Comparison of ENCODE assay signal across 14 cellular contexts in the genomic region with DNA sequence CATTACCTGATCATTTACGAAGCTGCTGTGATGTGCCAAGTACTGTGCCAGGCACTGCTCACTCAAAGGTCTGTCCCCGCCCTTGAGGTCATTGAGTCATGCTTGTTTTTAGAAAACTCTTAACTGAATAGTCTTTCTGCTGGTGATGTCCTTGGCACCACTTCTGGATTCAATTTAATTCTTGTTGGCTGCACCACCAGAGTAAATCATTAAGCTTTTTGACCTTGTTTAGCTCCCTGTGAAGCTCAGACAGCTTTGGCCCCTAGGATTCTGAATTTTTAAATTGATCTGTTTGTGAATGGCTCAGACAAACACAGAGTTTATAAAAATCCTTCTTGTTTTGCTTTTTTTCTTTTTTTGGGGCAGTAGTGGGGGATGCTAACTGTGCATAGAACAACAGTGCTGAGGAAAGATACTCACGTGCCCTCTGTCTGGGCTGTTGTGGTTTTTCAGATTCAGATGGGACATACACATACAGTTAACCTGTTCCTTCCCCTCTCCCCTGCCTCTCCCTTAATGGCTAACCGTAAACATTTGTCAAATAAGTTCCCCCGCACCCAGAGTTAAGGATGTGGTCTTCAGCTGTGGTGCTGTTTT.
DNase-seq lines count a peak whose midpoint lies in the region; ATAC-seq, FAIRE-seq and TF ChIP-seq lines count a peak whose summit lies in the region.
"Had no signal": no experiment of that assay in that cellular context is flagged by ENCODE, and none has a peak within 500 bp of the region (broad histone marks: within the 10 kb centered on the region; RNA-seq: fewer than 3 reads in every experiment).

No MANE protein-coding gene starts in this region.

- H3K4me1 ChIP-seq in liver (ENCODE audit: control insufficient read depth in 4 of 4, insufficient read depth in 4 of 4, low read length in 3 of 4), result peaks cover 13 to 30% (median 28%) of the 10 kb centered on the region in 4 donors

- H3K27me3 ChIP-seq in liver (ENCODE audit: control insufficient read depth in 4 of 4, insufficient read depth in 4 of 4, low read length in 3 of 4), result no peaks in the 10 kb centered on the region

- 27% methylated on average over 5 of the region's 5 CpGs for WGBS in liver

- peak; percentile 35 for DNase-seq in RCC 7860 (ENCODE audit: low spot score)
- DNase-seq in fibroblast of mammary gland (ENCODE audit: low read depth), result peak; percentile 62
- DNase-seq in stimulated activated naive CD8-positive, alpha-beta T cell treated with anti-CD3 and anti-CD28 coated beads, Interleukin-15, amount 100 ng/mL, for 72 hours, result peak in 1 of 2 donors; percentile 2
- no peak for DNase-seq in posterior vena cava (ENCODE audit: low spot score)
- DNase-seq: activated CD4-positive, alpha-beta T cell treated with anti-CD3 and anti-CD28 coated beads for 4 hours; activated gamma-delta T cell treated with Interleukin-2 at 50 U/mL for 16 hours; mesendoderm; NCI-H2171 treated with DMSO at 0.1 percent for 48 hours; PC-3; retina; T-helper 1 cell had no signal

- peak; percentile 90 for FAIRE-seq in RCC 7860 (lab: Jason Lieb, UNC)

- peak; percentile 47 for ATAC-seq in stimulated activated naive CD8-positive, alpha-beta T cell treated with anti-CD3 and anti-CD28 coated beads, Interleukin-15, amount 100 ng/mL, for 72 hours
- ATAC-seq in HG03280 (IDR thresholded peaks at IDR 0.05; ENCODE audit: unreplicated experiment) (no peak), HG03354 (IDR thresholded peaks at IDR 0.05; ENCODE audit: poor library complexity, severe bottlenecking, unreplicated experiment) (no peak)
- ATAC-seq: PC-3 had no signal

- H3K27me3 Mint-ChIP-seq in stimulated activated naive CD8-positive, alpha-beta T cell treated with anti-CD3 and anti-CD28 coated beads, Interleukin-15, amount 100 ng/mL, for 72 hours, result no peaks in the 10 kb centered on the region

- H3K9me3 Mint-ChIP-seq in stimulated activated naive CD8-positive, alpha-beta T cell treated with anti-CD3 and anti-CD28 coated beads, Interleukin-15, amount 100 ng/mL, for 72 hours, result peaks cover 0 to 2% of the 10 kb centered on the region in 2 donors

- peak; percentile 51 to 55 for TF ChIP-seq RAD21 in liver (IDR thresholded peaks at IDR 0.05)

- peaks cover 34% of the 10 kb centered on the region for H3K4me1 Mint-ChIP-seq in stimulated activated naive CD8-positive, alpha-beta T cell treated with anti-CD3 and anti-CD28 coated beads, Interleukin-15, amount 100 ng/mL, for 72 hours

- H3K9ac ChIP-seq in liver (ENCODE audit: low read depth in 1 of 2, low read length in 2 of 2), result no peak overlapping the region

- no peaks in the 10 kb centered on the region for H3K9me3 ChIP-seq in liver (ENCODE audit: control insufficient read depth in 4 of 4, low read length in 3 of 4)

- peaks cover 0 to 12% (median 2%) of the 10 kb centered on the region in 4 donors for H3K36me3 ChIP-seq in liver (ENCODE audit: control insufficient read depth in 4 of 4, insufficient read depth in 3 of 4, low read depth in 1 of 4, low read length in 3 of 4)

- peak overlapping the region in 1 of 2 donors; percentile 63 for H3K27ac Mint-ChIP-seq in stimulated activated naive CD8-positive, alpha-beta T cell treated with anti-CD3 and anti-CD28 coated beads, Interleukin-15, amount 100 ng/mL, for 72 hours

- no peak overlapping the region for H3K4me3 Mint-ChIP-seq in stimulated activated naive CD8-positive, alpha-beta T cell treated with anti-CD3 and anti-CD28 coated beads, Interleukin-15, amount 100 ng/mL, for 72 hours

- H3K27ac ChIP-seq in liver (ENCODE audit: low read depth in 1 of 2, low read length in 2 of 2), result peak overlapping the region; percentile 63 to 81

- no peak overlapping the region for H3K4me3 ChIP-seq in fibroblast of mammary gland (ENCODE audit: control insufficient read depth, low read depth, low read length)
- no peak overlapping the region for H3K4me3 ChIP-seq in liver (ENCODE audit: low read depth in 1 of 3, low read length in 3 of 3)

- TF ChIP-seq CTCF in fibroblast of mammary gland (conservative IDR thresholded peaks at IDR 0.05; ENCODE audit: control insufficient read depth, insufficient read depth, low read depth, low read length) (no peak), liver (IDR thresholded peaks at IDR 0.05; ENCODE audit: low read depth, low read length, missing input control) (no peak)

- intact Hi-C loops in posterior vena cava (cut with DNase I), result loop anchor here in 1 of 2 donors (10.0 kb wide), 1 partner anchor 758 kb away; no protein-coding TSS in a partner anchor

TF ChIP-seq in liver, 16 proteins besides CTCF, POLR2A, EP300 and RAD21:
- TF ChIP-seq, protein P1, sequence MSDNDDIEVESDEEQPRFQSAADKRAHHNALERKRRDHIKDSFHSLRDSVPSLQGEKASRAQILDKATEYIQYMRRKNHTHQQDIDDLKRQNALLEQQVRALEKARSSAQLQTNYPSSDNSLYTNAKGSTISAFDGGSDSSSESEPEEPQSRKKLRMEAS (IDR thresholded peaks at IDR 0.05), result peak; percentile 79
- peak; percentile 89 for TF ChIP-seq SP1 (IDR thresholded peaks at IDR 0.05)
- TF ChIP-seq NR2F2 (IDR thresholded peaks at IDR 0.05), result peak; percentile 40
- TF ChIP-seq JUND (IDR thresholded peaks at IDR 0.05), result peak; percentile 73 to 94
- TF ChIP-seq, protein P2, sequence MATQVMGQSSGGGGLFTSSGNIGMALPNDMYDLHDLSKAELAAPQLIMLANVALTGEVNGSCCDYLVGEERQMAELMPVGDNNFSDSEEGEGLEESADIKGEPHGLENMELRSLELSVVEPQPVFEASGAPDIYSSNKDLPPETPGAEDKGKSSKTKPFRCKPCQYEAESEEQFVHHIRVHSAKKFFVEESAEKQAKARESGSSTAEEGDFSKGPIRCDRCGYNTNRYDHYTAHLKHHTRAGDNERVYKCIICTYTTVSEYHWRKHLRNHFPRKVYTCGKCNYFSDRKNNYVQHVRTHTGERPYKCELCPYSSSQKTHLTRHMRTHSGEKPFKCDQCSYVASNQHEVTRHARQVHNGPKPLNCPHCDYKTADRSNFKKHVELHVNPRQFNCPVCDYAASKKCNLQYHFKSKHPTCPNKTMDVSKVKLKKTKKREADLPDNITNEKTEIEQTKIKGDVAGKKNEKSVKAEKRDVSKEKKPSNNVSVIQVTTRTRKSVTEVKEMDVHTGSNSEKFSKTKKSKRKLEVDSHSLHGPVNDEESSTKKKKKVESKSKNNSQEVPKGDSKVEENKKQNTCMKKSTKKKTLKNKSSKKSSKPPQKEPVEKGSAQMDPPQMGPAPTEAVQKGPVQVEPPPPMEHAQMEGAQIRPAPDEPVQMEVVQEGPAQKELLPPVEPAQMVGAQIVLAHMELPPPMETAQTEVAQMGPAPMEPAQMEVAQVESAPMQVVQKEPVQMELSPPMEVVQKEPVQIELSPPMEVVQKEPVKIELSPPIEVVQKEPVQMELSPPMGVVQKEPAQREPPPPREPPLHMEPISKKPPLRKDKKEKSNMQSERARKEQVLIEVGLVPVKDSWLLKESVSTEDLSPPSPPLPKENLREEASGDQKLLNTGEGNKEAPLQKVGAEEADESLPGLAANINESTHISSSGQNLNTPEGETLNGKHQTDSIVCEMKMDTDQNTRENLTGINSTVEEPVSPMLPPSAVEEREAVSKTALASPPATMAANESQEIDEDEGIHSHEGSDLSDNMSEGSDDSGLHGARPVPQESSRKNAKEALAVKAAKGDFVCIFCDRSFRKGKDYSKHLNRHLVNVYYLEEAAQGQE (IDR thresholded peaks at IDR 0.05), result peak; percentile 67
- peak; percentile 62 for TF ChIP-seq FOXA1 (IDR thresholded peaks at IDR 0.05)
- peak in 1 of 2 donors; percentile 51 for TF ChIP-seq EGR1 (IDR thresholded peaks at IDR 0.05; ENCODE audit: low read depth in 2 of 2)
- peak; percentile 78 to 87 for TF ChIP-seq HNF4A (conservative IDR thresholded peaks at IDR 0.05)
- peak; percentile 65 for TF ChIP-seq FOXA2 (IDR thresholded peaks at IDR 0.05)
- TF ChIP-seq, protein P3, sequence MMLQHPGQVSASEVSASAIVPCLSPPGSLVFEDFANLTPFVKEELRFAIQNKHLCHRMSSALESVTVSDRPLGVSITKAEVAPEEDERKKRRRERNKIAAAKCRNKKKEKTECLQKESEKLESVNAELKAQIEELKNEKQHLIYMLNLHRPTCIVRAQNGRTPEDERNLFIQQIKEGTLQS (IDR thresholded peaks at IDR 0.05), result peak; percentile 79
- TF ChIP-seq YY1 (IDR thresholded peaks at IDR 0.05), result peak; percentile 69
- TF ChIP-seq GABPA (IDR thresholded peaks at IDR 0.05 in 1 of 2, conservative IDR thresholded peaks at IDR 0.05 in 1 of 2), result peak in 1 of 2 donors; percentile 53
- peak; percentile 92 to 95 for TF ChIP-seq RXRA (IDR thresholded peaks at IDR 0.05)
- TF ChIP-seq HNF4G (IDR thresholded peaks at IDR 0.05), result peak; percentile 50
- TF ChIP-seq, protein P4, sequence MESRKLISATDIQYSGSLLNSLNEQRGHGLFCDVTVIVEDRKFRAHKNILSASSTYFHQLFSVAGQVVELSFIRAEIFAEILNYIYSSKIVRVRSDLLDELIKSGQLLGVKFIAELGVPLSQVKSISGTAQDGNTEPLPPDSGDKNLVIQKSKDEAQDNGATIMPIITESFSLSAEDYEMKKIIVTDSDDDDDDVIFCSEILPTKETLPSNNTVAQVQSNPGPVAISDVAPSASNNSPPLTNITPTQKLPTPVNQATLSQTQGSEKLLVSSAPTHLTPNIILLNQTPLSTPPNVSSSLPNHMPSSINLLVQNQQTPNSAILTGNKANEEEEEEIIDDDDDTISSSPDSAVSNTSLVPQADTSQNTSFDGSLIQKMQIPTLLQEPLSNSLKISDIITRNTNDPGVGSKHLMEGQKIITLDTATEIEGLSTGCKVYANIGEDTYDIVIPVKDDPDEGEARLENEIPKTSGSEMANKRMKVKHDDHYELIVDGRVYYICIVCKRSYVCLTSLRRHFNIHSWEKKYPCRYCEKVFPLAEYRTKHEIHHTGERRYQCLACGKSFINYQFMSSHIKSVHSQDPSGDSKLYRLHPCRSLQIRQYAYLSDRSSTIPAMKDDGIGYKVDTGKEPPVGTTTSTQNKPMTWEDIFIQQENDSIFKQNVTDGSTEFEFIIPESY (IDR thresholded peaks at IDR 0.05), result peak; percentile 85
- TF ChIP-seq TAF1 (conservative IDR thresholded peaks at IDR 0.05), result no peak
TF ChIP-seq in liver: peak in this region for 15.
